ENCODE assay signal across 12 cellular contexts in genomic region chr3:141399200-141399599, GRCh38. TPM values are rescaled to one million over a fixed set of nuclear protein-coding genes. Genes with fewer than 3 reads are reported as not detected.
DNase-seq lines count a peak whose midpoint lies in the region; ATAC-seq and TF ChIP-seq lines count a peak whose summit lies in the region.
"Had no signal": no experiment of that assay in that cellular context is flagged by ENCODE, and none has a peak within 500 bp of the region (broad histone marks: within the 10 kb centered on the region; RNA-seq: fewer than 3 reads in every experiment).

No MANE protein-coding gene starts in this region.

- DNase-seq in Caco-2 (no peak), KBM-7 (peak; percentile 13), osteoblast (ENCODE audit: insufficient read length, low spot score, missing footprints) (no peak), SIG-M5 treated with dmso at 0.1 percent for 504 hours (lab: John Stamatoyannopoulos, UW; ENCODE audit: unreplicated experiment) (no peak), islet precursor cell (no peak), DMS153 treated with DMSO at 0.1 percent for 48 hours (lab: John Stamatoyannopoulos, UW; ENCODE audit: unreplicated experiment) (no peak)
- DNase-seq: naive B cell, NCI-H1048 had no signal

- BruUV-seq in Caco-2 (replicated peaks; lab: Mats Ljungman, UMichigan): no TSS peak

- POLR2A ChIA-PET in Caco-2 (lab: Charles Lee): no interaction called here

- H3K79me2 ChIP-seq in osteoblast (ENCODE audit: insufficient read depth, low read length): peaks cover 31% of the 10 kb centered on the region

- no peak for ATAC-seq in GM21367 (IDR thresholded peaks at IDR 0.05; ENCODE audit: unreplicated experiment)

- peaks cover 24% of the 10 kb centered on the region for H3K36me3 Mint-ChIP-seq in Caco-2 (ENCODE audit: insufficient read depth, unreplicated experiment)
- H3K36me3 Mint-ChIP-seq in dendritic cell treated with granulocyte-macrophage colony-stimulating factor and Interleukin-4, amounts not matched to agents 40 ng/mL and 50 ng/mL, for 4 days (ENCODE audit: low read depth): peaks cover 14% of the 10 kb centered on the region

- no peak overlapping the region for H3K4me2 ChIP-seq in osteoblast (ENCODE audit: insufficient read depth, low read length)
- H3K4me2 ChIP-seq: smooth muscle cell had no signal

- H3K27me3 ChIP-seq in Caco-2 (replicated peaks; ENCODE audit: control insufficient read depth, insufficient read depth, low read length) (no peaks in the 10 kb centered on the region), osteoblast (ENCODE audit: insufficient read depth, low read length) (no peaks in the 10 kb centered on the region)

- CTCF ChIA-PET in Caco-2 (lab: Charles Lee): no interaction called here

- intact Hi-C loops in Caco-2 (cut with micrococcal nuclease; ENCODE audit: unreplicated experiment): no loop called here
- intact Hi-C loops in dendritic cell treated with granulocyte-macrophage colony-stimulating factor and Interleukin-4, amounts not matched to agents 40 ng/mL and 50 ng/mL, for 4 days (cut with micrococcal nuclease): no loop called here

- H3K4me3 Mint-ChIP-seq in Caco-2 (ENCODE audit: unreplicated experiment): peak overlapping the region; percentile 6
- no peak overlapping the region for H3K4me3 Mint-ChIP-seq in dendritic cell treated with granulocyte-macrophage colony-stimulating factor and Interleukin-4, amounts not matched to agents 40 ng/mL and 50 ng/mL, for 4 days
- H3K4me3 Mint-ChIP-seq: T-helper 2 cell treated with Interferon-gamma antibody and Interleukin-4, amounts not matched to agents 5 μg/mL and 100 μg/mL, for 36 hours had no signal

- H4K20me1 ChIP-seq in osteoblast (ENCODE audit: insufficient read depth, low read length): no peaks in the 10 kb centered on the region

- H3K27me3 Mint-ChIP-seq in Caco-2 (ENCODE audit: insufficient read depth, unreplicated experiment): no peaks in the 10 kb centered on the region
- H3K27me3 Mint-ChIP-seq in dendritic cell treated with granulocyte-macrophage colony-stimulating factor and Interleukin-4, amounts not matched to agents 40 ng/mL and 50 ng/mL, for 4 days: no peaks in the 10 kb centered on the region

- H3K36me3 ChIP-seq in Caco-2 (ENCODE audit: control insufficient read depth, insufficient read depth, low read length): peaks cover 5% of the 10 kb centered on the region; the same call in 1 of the 2 replicates
- peaks cover 44% of the 10 kb centered on the region for H3K36me3 ChIP-seq in osteoblast (ENCODE audit: insufficient read depth, low read length)

- H3K9me3 ChIP-seq in Caco-2 (no peaks in the 10 kb centered on the region), osteoblast (ENCODE audit: low read depth, low read length) (no peaks in the 10 kb centered on the region)

- TF ChIP-seq CTCF in Caco-2 (IDR thresholded peaks at IDR 0.05; ENCODE audit: insufficient read depth in 1 of 2, low read depth in 1 of 2, low read length in 1 of 2, severe bottlenecking in 1 of 2, unreplicated experiment in 1 of 2) (no peak), osteoblast (IDR thresholded peaks at IDR 0.05; ENCODE audit: extremely low read depth, low read depth, low read length) (no peak)

- H3K4me1 ChIP-seq in Caco-2 (peaks cover 29% of the 10 kb centered on the region), osteoblast (ENCODE audit: insufficient read depth, low read length) (peaks cover 27% of the 10 kb centered on the region)

- in situ Hi-C loops in KBM-7 (cut with MboI; ENCODE audit: low pct_unique_long_range_greater_than_20kb, low sequenced_read_pairs): no loop called here

- H3K27ac Mint-ChIP-seq in Caco-2 (ENCODE audit: unreplicated experiment): peak overlapping the region; percentile 10
- peak overlapping the region; percentile 69 for H3K27ac Mint-ChIP-seq in dendritic cell treated with granulocyte-macrophage colony-stimulating factor and Interleukin-4, amounts not matched to agents 40 ng/mL and 50 ng/mL, for 4 days
- H3K27ac Mint-ChIP-seq: T-helper 2 cell treated with Interferon-gamma antibody and Interleukin-4, amounts not matched to agents 5 μg/mL and 100 μg/mL, for 36 hours had no signal

- no peak overlapping the region for H2AFZ ChIP-seq in osteoblast (ENCODE audit: low read length)

- H3K4me1 Mint-ChIP-seq in Caco-2 (ENCODE audit: low read depth, unreplicated experiment): peaks cover 11% of the 10 kb centered on the region
- H3K4me1 Mint-ChIP-seq in dendritic cell treated with granulocyte-macrophage colony-stimulating factor and Interleukin-4, amounts not matched to agents 40 ng/mL and 50 ng/mL, for 4 days (ENCODE audit: low read depth): peaks cover 23% of the 10 kb centered on the region

- no peak overlapping the region for H3K4me3 ChIP-seq in Caco-2 (ENCODE audit: low read depth, low read length)
- H3K4me3 ChIP-seq in osteoblast (ENCODE audit: insufficient read depth, low read length): no peak overlapping the region
- H3K4me3 ChIP-seq: smooth muscle cell had no signal

- no peaks in the 10 kb centered on the region for H3K9me3 Mint-ChIP-seq in Caco-2 (ENCODE audit: unreplicated experiment)
- peaks cover 16% of the 10 kb centered on the region for H3K9me3 Mint-ChIP-seq in dendritic cell treated with granulocyte-macrophage colony-stimulating factor and Interleukin-4, amounts not matched to agents 40 ng/mL and 50 ng/mL, for 4 days

- H3K27ac ChIP-seq in osteoblast (ENCODE audit: low read depth, low read length): peak overlapping the region; percentile 45

RNA-seq across cellular contexts. Expression of gene ZBTB38, which starts 30.9 kb away (rescaled TPM):
- total RNA-seq in Caco-2 (2022): 72.7 and 74.1 TPM in 2 replicates
- 181 and 196 TPM in 2 replicates for total RNA-seq in osteoblast
